Comparison of ENCODE assay signal across 8 cellular contexts in the genomic region with DNA sequence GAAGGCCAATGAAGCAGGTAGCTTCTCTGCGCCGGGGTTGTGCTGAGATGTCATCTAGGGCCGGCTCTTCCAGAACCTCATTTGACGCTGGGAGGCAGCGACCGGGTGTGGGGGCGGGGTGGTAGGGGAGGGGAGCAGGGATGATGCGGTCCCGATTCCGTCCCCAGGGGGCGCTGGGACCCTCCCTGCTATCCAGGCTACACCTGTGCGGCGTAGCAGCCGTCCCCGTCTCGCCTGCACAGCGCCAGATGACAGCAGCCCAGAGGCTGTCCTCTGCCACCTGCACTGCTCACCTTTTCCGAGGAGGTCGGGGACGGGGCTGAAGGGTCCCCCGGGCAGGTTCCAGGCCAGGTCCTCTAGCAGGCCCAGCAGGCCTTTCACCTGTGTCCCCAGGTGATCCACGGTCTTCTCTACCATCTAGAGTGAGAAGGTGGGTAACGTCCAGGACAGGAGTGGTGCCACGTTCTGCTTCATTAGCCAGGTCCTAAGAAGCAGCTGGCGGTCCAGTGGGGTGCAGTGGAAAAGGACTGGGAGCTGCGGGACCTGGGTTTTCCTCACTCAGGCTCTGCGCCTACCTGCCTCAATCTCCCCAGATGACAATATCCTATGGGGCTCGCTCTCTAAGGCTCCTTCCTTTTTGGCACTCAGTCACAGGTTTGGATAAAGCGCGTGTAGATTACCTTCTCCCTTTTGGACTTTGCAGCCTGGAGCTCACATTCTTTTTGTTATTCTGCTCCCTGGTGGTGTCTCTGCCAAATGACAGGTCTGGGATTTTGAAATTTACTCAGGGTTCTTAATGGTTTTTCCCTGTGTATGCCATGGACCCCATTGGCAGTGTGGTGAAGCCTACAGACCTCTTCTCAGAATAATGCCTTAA. TPM values are rescaled to one million over a fixed set of nuclear protein-coding genes. Genes with fewer than 3 reads are reported as not detected.
A peak's percentile ranks its signal among the peaks of the same experiment; 100 is the strongest.
DNase-seq lines count a peak whose midpoint lies in the region; ATAC-seq lines count a peak whose summit lies in the region.

No MANE protein-coding gene starts in this region.

- no peak overlapping the region for H3K27ac Mint-ChIP-seq in memory B cell

- peaks cover 5% of the 10 kb centered on the region for H3K4me1 Mint-ChIP-seq in memory B cell

- H3K9me3 ChIP-seq in ectodermal cell (ENCODE audit: control insufficient read depth, low read length): no peaks in the 10 kb centered on the region

- WGBS in ectodermal cell, 2 experiments: 6% methylated on average over 29 to 30 of the region's 30 CpGs

- peak overlapping the region; percentile 10 for H3K4me3 ChIP-seq in ectodermal cell (ENCODE audit: insufficient read depth, low read depth, low read length)

- in situ Hi-C loops in G401 (cut with HindIII; ENCODE audit: low sequenced_read_pairs): no loop called here

- H3K4me3 Mint-ChIP-seq in memory B cell: no peak overlapping the region

- H3K4me1 ChIP-seq in ectodermal cell (ENCODE audit: control insufficient read depth, insufficient read depth, low read length): peaks cover under 1% of the 10 kb centered on the region

- H3K36me3 Mint-ChIP-seq in memory B cell: peaks cover 2% of the 10 kb centered on the region

- peaks cover 20% of the 10 kb centered on the region for H3K27me3 ChIP-seq in ectodermal cell (ENCODE audit: control insufficient read depth, insufficient read depth, low read length, poor library complexity, severe bottlenecking)

- peak; percentile 51 for ATAC-seq in memory B cell (ENCODE audit: low read depth)
- ATAC-seq in HG02588 (IDR thresholded peaks at IDR 0.05; ENCODE audit: unreplicated experiment): no peak
- no peak for ATAC-seq in HG02970 (IDR thresholded peaks at IDR 0.05; ENCODE audit: low FRiP score, unreplicated experiment)
- no peak for ATAC-seq in HG03175 (IDR thresholded peaks at IDR 0.05; ENCODE audit: unreplicated experiment)

- peaks cover 8% of the 10 kb centered on the region for H3K9me3 Mint-ChIP-seq in memory B cell

- H3K36me3 ChIP-seq in ectodermal cell (ENCODE audit: control insufficient read depth, insufficient read depth, low read length): no peaks in the 10 kb centered on the region

- no peak overlapping the region for H3K27ac ChIP-seq in ectodermal cell (ENCODE audit: insufficient read depth, low read depth, low read length, poor library complexity, severe bottlenecking)

- peak; percentile 55 for DNase-seq in G401 (ENCODE audit: low spot score)
- peak; percentile 65 to 69 for DNase-seq in Kasumi-1 (lab: John Stamatoyannopoulos, UW)
- peak; percentile 53 for DNase-seq in RPMI8226
- DNase-seq in memory B cell (ENCODE audit: low spot score in 2 of 2): no peak

- peaks cover 19% of the 10 kb centered on the region for H3K27me3 Mint-ChIP-seq in memory B cell

RNA-seq across cellular contexts. Expression of gene RAB6C, which starts 56.0 kb away (rescaled TPM):
- total RNA-seq in G401 (2014; rRNA removed; shearing (Covaris generic)): not detected in 2 replicates
- polyA plus RNA-seq in ectodermal cell (2013, experiment 1 of 4): not detected
- polyA plus RNA-seq in ectodermal cell (2013, experiment 2 of 4): not detected
- not detected for polyA plus RNA-seq in ectodermal cell (2013, experiment 3 of 4)
- not detected for polyA plus RNA-seq in ectodermal cell (2013, experiment 4 of 4)

Comparison
In these comparisons a context has a peak if more than half of its experiments do, and no peak if none do; other contexts are left out.
1. DNase-seq: peak in G401 (single experiment), Kasumi-1 (2 of 2) and RPMI8226 (single experiment); none in memory B cell (0 of 2).